8 cellular contexts compared by ENCODE assay signal in genomic region chr2:197705143-197705911, GRCh38. TPM values are rescaled to one million over a fixed set of nuclear protein-coding genes. Genes with fewer than 3 reads are reported as not detected.
A peak's percentile ranks its signal among the peaks of the same experiment; 100 is the strongest.
DNase-seq lines count a peak whose midpoint lies in the region; ATAC-seq and TF ChIP-seq lines count a peak whose summit lies in the region.

TSS of gene MARS2 (plus strand) at chr2:197705369. CDS start at chr2:197705406, 37 bp downstream.

- H3K27me3 ChIP-seq in right atrium auricular region: no peaks in the 10 kb centered on the region
- no peaks in the 10 kb centered on the region for H3K27me3 ChIP-seq in vagina

- DNase-seq in NCI-H1694 treated with DMSO at 0.1 percent for 48 hours (lab: John Stamatoyannopoulos, UW) (peak; percentile 88), T-helper 2 cell (peak; percentile 87 to 95 (median 89)), anterior cingulate cortex (lab: John Stamatoyannopoulos, UW) (peak; percentile 34 to 96 (median 89)), right atrium auricular region (ENCODE audit: low spot score) (peak; percentile 93), putamen (ENCODE audit: low spot score) (peak; percentile 91), vagina (ENCODE audit: extremely low spot score in 2 of 2) (peak in 1 of 2 donors; percentile 93)

- no peak for TF ChIP-seq POLR2A in vagina (IDR thresholded peaks at IDR 0.05)

- intact Hi-C loops in vagina (cut with DNase I): loop anchor here (10.0 kb wide), 1 partner anchor 201 kb away; the partner anchor contains the start of gene HSPE1

- peaks cover 0 to 45% of the 10 kb centered on the region in 2 donors for H3K4me1 ChIP-seq in right atrium auricular region
- peaks cover 31% of the 10 kb centered on the region for H3K4me1 ChIP-seq in vagina

- no peaks in the 10 kb centered on the region for H3K9me3 ChIP-seq in right atrium auricular region
- no peaks in the 10 kb centered on the region for H3K9me3 ChIP-seq in vagina

- H3K4me3 ChIP-seq in right atrium auricular region (peak within 1 kb of the TSS; percentile 76 to 84), vagina (peak within 1 kb of the TSS; percentile 85 to 93)

- H3K27ac ChIP-seq in right atrium auricular region (peak within 1 kb of the TSS; percentile 78 to 88), vagina (peak within 1 kb of the TSS; percentile 71)

- peak; percentile 86 for ATAC-seq in GM18502 (IDR thresholded peaks at IDR 0.05; ENCODE audit: poor library complexity, unreplicated experiment)
- ATAC-seq in HG02938 (IDR thresholded peaks at IDR 0.05; ENCODE audit: unreplicated experiment): peak; percentile 74

- TF ChIP-seq CTCF in right atrium auricular region (IDR thresholded peaks at IDR 0.05) (no peak), vagina (IDR thresholded peaks at IDR 0.05) (peak in 1 of 3 experiments; percentile 43)

- no peaks in the 10 kb centered on the region for H3K36me3 ChIP-seq in right atrium auricular region
- no peaks in the 10 kb centered on the region for H3K36me3 ChIP-seq in vagina

RNA-seq across cellular contexts. Expression of gene MARS2, which starts in this region (rescaled TPM):
- 1 to 10 TPM; 4.4 to 7.1 TPM for total RNA-seq in right atrium auricular region
- total RNA-seq in vagina: 8.3 TPM
